ENCODE assay signal across 12 cellular contexts in genomic region chr7:148540041-148540738, GRCh38. TPM values are rescaled to one million over a fixed set of nuclear protein-coding genes. Genes with fewer than 3 reads are reported as not detected.
A peak's percentile ranks its signal among the peaks of the same experiment; 100 is the strongest.
DNase-seq lines count a peak whose midpoint lies in the region; ATAC-seq and TF ChIP-seq lines count a peak whose summit lies in the region.
"Had no signal": no experiment of that assay in that cellular context is flagged by ENCODE, and none has a peak within 500 bp of the region (broad histone marks: within the 10 kb centered on the region; RNA-seq: fewer than 3 reads in every experiment).

No MANE protein-coding gene starts in this region.

- H3K9me3 ChIP-seq in SK-N-SH (no peaks in the 10 kb centered on the region), ovary (no peaks in the 10 kb centered on the region)

- DNase-seq in ELR (ENCODE audit: low read depth) (peak; percentile 79), SK-N-SH (peak; percentile 16), foreskin fibroblast (peak; percentile 28 to 36), ovary (peak in 3 of 5 donors; percentile 23 to 51 (median 37)), NCI-H2029 (lab: John Stamatoyannopoulos, UW) (no peak)
- DNase-seq: activated T-cell treated with anti-CD3 and anti-CD28 coated beads, Interleukin-2, amount 50 U/mL, for 1 hour; DMS 273 treated with DMSO at 0.1 percent for 48 hours; effector CD8-positive, alpha-beta T cell; NCI-H1694 treated with DMSO at 0.1 percent for 48 hours had no signal

- 60% methylated on average over 11 of the region's 11 CpGs for WGBS in SK-N-SH (ENCODE audit: low lambda C conversion rate)
- WGBS in ovary, 3 donors = 38 to 47% (median 42%) methylated on average over 11 of the region's 11 CpGs

- H3K4me3 ChIP-seq in SK-N-SH (ENCODE audit: low read depth in 2 of 2, low read length in 1 of 2) (no peak overlapping the region), foreskin fibroblast (ENCODE audit: low read depth in 1 of 2, low read length in 2 of 2) (no peak overlapping the region), ovary (no peak overlapping the region)

- POLR2A ChIA-PET in SK-N-SH (lab: Yijun Ruan, JAX) = no interaction called here

- H3K4me2 ChIP-seq in SK-N-SH = peak overlapping the region; percentile 41

- no peak for ATAC-seq in activated CD4-positive, CD25-positive, alpha-beta regulatory T cell treated with anti-CD3 and anti-CD28 coated beads, Interleukin-2, amount 50 U/mL, for 24 hours
- ATAC-seq in HG02981 (IDR thresholded peaks at IDR 0.05; ENCODE audit: unreplicated experiment) (no peak), GM21825 (IDR thresholded peaks at IDR 0.05; ENCODE audit: unreplicated experiment) (no peak)

- peaks cover 13% of the 10 kb centered on the region for H3F3A ChIP-seq in SK-N-SH (replicated peaks; ENCODE audit: insufficient read depth)

- intact Hi-C loops in ovary (cut with DNase I) = no loop called here

- H3K79me2 ChIP-seq in SK-N-SH (ENCODE audit: insufficient read depth) = no peaks in the 10 kb centered on the region

- no peak overlapping the region for H3K9ac ChIP-seq in SK-N-SH

- TF ChIP-seq CTCF in SK-N-SH (IDR thresholded peaks at IDR 0.05) (no peak), foreskin fibroblast (IDR thresholded peaks at IDR 0.05; ENCODE audit: low read depth, low read length) (no peak), ovary (IDR thresholded peaks at IDR 0.05) (no peak)

- peak overlapping the region in 1 of 2 experiments; percentile 50; a peak in 2 of 4 replicates for H3K27ac ChIP-seq in SK-N-SH (ENCODE audit: low read depth in 2 of 2, low read length in 1 of 2)
- no peak overlapping the region for H3K27ac ChIP-seq in ovary

- peak overlapping the region; percentile 48 for H2AFZ ChIP-seq in SK-N-SH (ENCODE audit: low read depth)

- no peak for TF ChIP-seq POLR2A in ovary (IDR thresholded peaks at IDR 0.05)

- peak in 1 of 2 experiments; percentile 39; a peak in 1 of 4 replicates for TF ChIP-seq EP300 in SK-N-SH (IDR thresholded peaks at IDR 0.05; ENCODE audit: borderline replicate concordance in 1 of 2, low read depth in 1 of 2, low read length in 1 of 2)
- TF ChIP-seq EP300 in ovary (IDR thresholded peaks at IDR 0.05) = no peak

- no peaks in the 10 kb centered on the region for H3K9me2 ChIP-seq in SK-N-SH

- TF ChIP-seq RAD21 in SK-N-SH (IDR thresholded peaks at IDR 0.05; ENCODE audit: low read length) = no peak

- CTCF ChIA-PET in SK-N-SH (lab: Yijun Ruan, JAX) = interaction anchor here (1.2 to 3.9 kb wide), 5 partner anchors 13 to 426 kb away, joined by 3 to 20 read pairs (median 3); no protein-coding TSS in a partner anchor

- H3K36me3 ChIP-seq in SK-N-SH (replicated peaks in 1 of 2; ENCODE audit: control insufficient read depth in 1 of 2, insufficient read depth in 2 of 2, low read length in 1 of 2) (no peaks in the 10 kb centered on the region), ovary (no peaks in the 10 kb centered on the region)

- H3K4me1 ChIP-seq in SK-N-SH (ENCODE audit: control insufficient read depth in 1 of 2, insufficient read depth in 2 of 2, low read depth in 1 of 2, low read length in 1 of 2) (peaks cover 10 to 11% of the 10 kb centered on the region in 2 experiments; a peak in 3 of 4 replicates), ovary (ENCODE audit: insufficient read depth) (no peaks in the 10 kb centered on the region)

- H4K20me1 ChIP-seq in SK-N-SH (ENCODE audit: insufficient read depth) = no peaks in the 10 kb centered on the region

- no peaks in the 10 kb centered on the region for H3K27me3 ChIP-seq in SK-N-SH (ENCODE audit: insufficient read depth)
- no peaks in the 10 kb centered on the region for H3K27me3 ChIP-seq in ovary

TF ChIP-seq in SK-N-SH, 30 proteins besides CTCF, POLR2A, EP300 and RAD21:
- TF ChIP-seq GABPA (IDR thresholded peaks at IDR 0.05; ENCODE audit: low read depth) (no peak), CHD2 (IDR thresholded peaks at IDR 0.05; ENCODE audit: low read length, partially characterized antibody) (no peak), TCF12 (IDR thresholded peaks at IDR 0.05) (peak; percentile 41; the same call in 1 of the 2 replicates), TEAD4 (IDR thresholded peaks at IDR 0.05; ENCODE audit: borderline replicate concordance, insufficient read depth) (0 out of 2 replicates have a peak, but pooled peaks have one; percentile 45), RXRA (IDR thresholded peaks at IDR 0.05; ENCODE audit: borderline replicate concordance, low read depth) (peak; percentile 63; the same call in 1 of the 2 replicates), PBX3 (IDR thresholded peaks at IDR 0.05) (no peak), SMC3 (IDR thresholded peaks at IDR 0.05; ENCODE audit: low read depth, low read length) (no peak), ZBTB33 (IDR thresholded peaks at IDR 0.05; ENCODE audit: borderline replicate concordance, low read depth) (no peak), USF2 (IDR thresholded peaks at IDR 0.05; ENCODE audit: borderline replicate concordance, low read depth, low read length) (no peak), FOSL2 (IDR thresholded peaks at IDR 0.05; ENCODE audit: borderline replicate concordance, low read depth) (peak; percentile 95; the same call in 1 of the 2 replicates), EZH2phosphoT487 (IDR thresholded peaks at IDR 0.05; ENCODE audit: borderline replicate concordance, low read depth) (no peak), SIN3A (IDR thresholded peaks at IDR 0.05; ENCODE audit: borderline replicate concordance, low read depth, low read length) (no peak), ELF1 (IDR thresholded peaks at IDR 0.05) (no peak), USF1 (IDR thresholded peaks at IDR 0.05; ENCODE audit: borderline replicate concordance, low read depth) (no peak), FOXM1 (IDR thresholded peaks at IDR 0.05; ENCODE audit: low read depth) (no peak), POLR2AphosphoS5 (IDR thresholded peaks at IDR 0.05; ENCODE audit: low read depth, low read length) (no peak), TAF1 (IDR thresholded peaks at IDR 0.05; ENCODE audit: borderline replicate concordance, low read depth, low read length) (no peak), MAX (IDR thresholded peaks at IDR 0.05; ENCODE audit: low read depth) (0 out of 2 replicates have a peak, but pooled peaks have one; percentile 27), GATA2 (CRISPR knock-in tag; IDR thresholded peaks at IDR 0.05) (no peak), NFIC (IDR thresholded peaks at IDR 0.05; ENCODE audit: borderline replicate concordance) (peak; percentile 50; the same call in 1 of the 2 replicates), JUND (IDR thresholded peaks at IDR 0.05) (peak; percentile 83), FOXJ3 (CRISPR knock-in tag; IDR thresholded peaks at IDR 0.05) (no peak)

RNA-seq across cellular contexts. Expression of gene C7orf33, which starts 50.4 kb away (rescaled TPM):
- polyA plus RNA-seq in SK-N-SH (2012; rRNA removed) (not detected in 2 replicates), ovary (not detected)
- polyA plus RNA-seq in SK-N-SH (2012; cell fraction: cytosol; rRNA removed) = not detected in 2 replicates
- polyA plus RNA-seq in SK-N-SH (2012; cell fraction: nucleus; rRNA removed) = not detected in 2 replicates
- total RNA-seq in ovary = not detected
